8 cellular contexts compared by ENCODE assay signal in the genomic region with DNA sequence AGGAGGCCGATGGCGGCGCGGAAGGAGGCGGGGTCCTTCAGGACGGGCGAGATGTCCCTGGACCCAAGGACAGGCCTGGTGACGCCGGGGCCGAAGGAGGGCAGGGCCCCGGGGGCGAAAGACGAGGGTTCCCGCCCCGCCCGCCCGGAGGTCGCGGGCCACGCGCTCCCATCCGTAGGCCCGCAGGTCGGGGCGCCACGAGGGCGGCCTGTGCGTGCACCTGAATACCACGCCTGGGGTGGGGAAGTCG. TPM values are rescaled to one million over a fixed set of nuclear protein-coding genes. Genes with fewer than 3 reads are reported as not detected.
DNase-seq lines count a peak whose midpoint lies in the region; ATAC-seq and TF ChIP-seq lines count a peak whose summit lies in the region.

No MANE protein-coding gene starts in this region.

- H3K4me1 Mint-ChIP-seq in brain, result peaks cover 21% of the 10 kb centered on the region

- ATAC-seq in GM18873 (IDR thresholded peaks at IDR 0.05; ENCODE audit: low FRiP score, unreplicated experiment), result peak; percentile 30
- peak; percentile 6 for ATAC-seq in HG03108 (IDR thresholded peaks at IDR 0.05; ENCODE audit: unreplicated experiment)
- ATAC-seq in HG03097 (IDR thresholded peaks at IDR 0.05; ENCODE audit: low FRiP score, unreplicated experiment), result no peak
- ATAC-seq in HG03442 (IDR thresholded peaks at IDR 0.05; ENCODE audit: unreplicated experiment), result no peak

- DNase-seq in NCI-H146 treated with DMSO at 0.1 percent for 48 hours (lab: John Stamatoyannopoulos, UW; ENCODE audit: unreplicated experiment) (no peak), islet precursor cell (no peak)

- peaks cover 32% of the 10 kb centered on the region for H3K4me1 ChIP-seq in mucosa of stomach (ENCODE audit: control insufficient read depth, insufficient read depth, low read length)

- H3K27me3 ChIP-seq in mucosa of stomach (ENCODE audit: control insufficient read depth, insufficient read depth, low read length), result no peaks in the 10 kb centered on the region

- TF ChIP-seq CTCF in brain (conservative IDR thresholded peaks at IDR 0.05), result no peak

- H3K4me3 ChIP-seq in mucosa of stomach (ENCODE audit: low read length), result peak overlapping the region; percentile 43

- no peaks in the 10 kb centered on the region for H3K36me3 Mint-ChIP-seq in brain

- peak overlapping the region; percentile 90 to 94 (median 93) for H3K4me3 Mint-ChIP-seq in brain

- H3K9ac ChIP-seq in mucosa of stomach (ENCODE audit: low read length), result peak overlapping the region; percentile 78

- H3K27ac Mint-ChIP-seq in brain, result peak overlapping the region in 4 of 5 experiments; percentile 85 to 96 (median 90)

- H3K9me3 ChIP-seq in mucosa of stomach (ENCODE audit: control insufficient read depth, low read length), result no peaks in the 10 kb centered on the region

- H3K36me3 ChIP-seq in mucosa of stomach (ENCODE audit: control insufficient read depth, insufficient read depth, low read length), result no peaks in the 10 kb centered on the region

- no peaks in the 10 kb centered on the region for H3K27me3 Mint-ChIP-seq in brain

- H3K9me3 Mint-ChIP-seq in brain, result peaks cover 0 to 2% (median 0%) of the 10 kb centered on the region in 5 experiments

RNA-seq across cellular contexts. Expression of a gene that starts 0.2 kb away (rescaled TPM):
- 141 TPM for polyA plus RNA-seq in brain (ENCODE audit: insufficient read depth, low read depth, low replicate concordance)

RNA-seq across cellular contexts. Expression of a gene that starts 7.9 kb away (rescaled TPM):
- 77.9 TPM for polyA plus RNA-seq in brain (ENCODE audit: insufficient read depth, low read depth, low replicate concordance)

RNA-seq across cellular contexts. Expression of a gene that starts 26.5 kb away (rescaled TPM):
- 12.9 TPM for polyA plus RNA-seq in brain (ENCODE audit: insufficient read depth, low read depth, low replicate concordance)

RNA-seq across cellular contexts. Expression of a gene that starts 45.2 kb away (rescaled TPM):
- 32.3 TPM for polyA plus RNA-seq in brain (ENCODE audit: insufficient read depth, low read depth, low replicate concordance)

RNA-seq across cellular contexts. Expression of a gene that starts 45.4 kb away (rescaled TPM):
- polyA plus RNA-seq in brain (ENCODE audit: insufficient read depth, low read depth, low replicate concordance), result 125 TPM

Comparison
In these comparisons a context has a peak if more than half of its experiments do, and no peak if none do; other contexts are left out.
1. ATAC-seq: peak in GM18873 (single experiment) and HG03108 (single experiment); none in HG03097 (single experiment) and HG03442 (single experiment).